In genomic region chr9:136742640-136743391, GRCh38 we compare ENCODE assay signal across 10 cellular contexts. TPM values are rescaled to one million over a fixed set of nuclear protein-coding genes. Genes with fewer than 3 reads are reported as not detected.
DNase-seq lines count a peak whose midpoint lies in the region; ATAC-seq and TF ChIP-seq lines count a peak whose summit lies in the region.
"Had no signal": no experiment of that assay in that cellular context is flagged by ENCODE, and none has a peak within 500 bp of the region (broad histone marks: within the 10 kb centered on the region; RNA-seq: fewer than 3 reads in every experiment).

LCN10 (minus strand) TSS chr9:136742940; CDS start chr9:136742903, 37 bp downstream.

- H3K4me1 ChIP-seq in SK-N-SH (ENCODE audit: control insufficient read depth in 1 of 2, insufficient read depth in 2 of 2, low read depth in 1 of 2, low read length in 1 of 2) (peaks cover 0 to 5% of the 10 kb centered on the region in 2 experiments; a peak in 1 of 4 replicates), thymus (ENCODE audit: control insufficient read depth, insufficient read depth, low read length) (peaks cover 8% of the 10 kb centered on the region)

- no peaks in the 10 kb centered on the region for H3K9me3 Mint-ChIP-seq in activated CD4-positive, alpha-beta T cell treated with anti-CD3 and anti-CD28 coated beads, Interleukin-2, amount 10 ng/mL, durations not matched to agents 24 days and 14 days

- no peak for DNase-seq in activated CD4-positive, alpha-beta T cell treated with anti-CD3 and anti-CD28 coated beads, Interleukin-2, amount 10 ng/mL, durations not matched to agents 24 days and 14 days
- DNase-seq in activated CD4-positive, alpha-beta T cell treated with anti-CD3 and anti-CD28 coated beads, Interleukin-2, amount 50 U/mL, for 1 hour = no peak
- DNase-seq in SK-N-SH (peak; percentile 80), left ventricle myocardium superior (no peak), substantia nigra (lab: John Stamatoyannopoulos, UW) (no peak), globus pallidus (ENCODE audit: low spot score) (no peak)

- H3K9me2 ChIP-seq in SK-N-SH = no peaks in the 10 kb centered on the region

- H3F3A ChIP-seq in SK-N-SH (replicated peaks; ENCODE audit: insufficient read depth) = no peaks in the 10 kb centered on the region

- peak; percentile 42 for TF ChIP-seq CTCF in SK-N-SH (IDR thresholded peaks at IDR 0.05)

- no peak within 1 kb of the TSS for H3K4me3 ChIP-seq in SK-N-SH (ENCODE audit: low read depth in 2 of 2, low read length in 1 of 2)
- no peak within 1 kb of the TSS for H3K4me3 ChIP-seq in thymus (ENCODE audit: low read length)

- no peak within 1 kb of the TSS for H3K9ac ChIP-seq in SK-N-SH

- H3K9me3 ChIP-seq in SK-N-SH (no peaks in the 10 kb centered on the region), thymus (ENCODE audit: control insufficient read depth) (no peaks in the 10 kb centered on the region)
- H3K9me3 ChIP-seq: upper lobe of left lung had no signal

- no peak within 1 kb of the TSS for H3K27ac Mint-ChIP-seq in activated CD4-positive, alpha-beta T cell treated with anti-CD3 and anti-CD28 coated beads, Interleukin-2, amount 10 ng/mL, durations not matched to agents 24 days and 14 days

- ATAC-seq in left ventricle myocardium superior = no peak
- no peak for ATAC-seq in GM21526 (IDR thresholded peaks at IDR 0.05; ENCODE audit: low FRiP score, unreplicated experiment)

- intact Hi-C loops in activated CD4-positive, alpha-beta T cell treated with anti-CD3 and anti-CD28 coated beads, Interleukin-2, amount 10 ng/mL, durations not matched to agents 24 days and 14 days (cut with micrococcal nuclease) = no loop called here
- intact Hi-C loops in left ventricle myocardium superior (cut with micrococcal nuclease) = no loop called here

- no peak within 1 kb of the TSS for H3K4me2 ChIP-seq in SK-N-SH

- H3K27ac ChIP-seq in SK-N-SH (ENCODE audit: low read depth in 2 of 2, low read length in 1 of 2) = no peak within 1 kb of the TSS
- no peak within 1 kb of the TSS for H3K27ac ChIP-seq in thymus (ENCODE audit: low read depth)
- H3K27ac ChIP-seq in substantia nigra (ENCODE audit: low read depth, low read length, poor library complexity, severe bottlenecking) = no peak within 1 kb of the TSS
- H3K27ac ChIP-seq: upper lobe of left lung had no signal

- no peaks in the 10 kb centered on the region for H3K36me3 ChIP-seq in SK-N-SH (replicated peaks in 1 of 2; ENCODE audit: control insufficient read depth in 1 of 2, insufficient read depth in 2 of 2, low read length in 1 of 2)
- H3K36me3 ChIP-seq in thymus (ENCODE audit: control insufficient read depth, insufficient read depth) = no peaks in the 10 kb centered on the region
- H3K36me3 ChIP-seq: upper lobe of left lung had no signal

- H3K79me2 ChIP-seq in SK-N-SH (ENCODE audit: insufficient read depth) = no peaks in the 10 kb centered on the region

- TF ChIP-seq EP300 in SK-N-SH (IDR thresholded peaks at IDR 0.05; ENCODE audit: borderline replicate concordance in 1 of 2, low read depth in 1 of 2, low read length in 1 of 2) = no peak

- WGBS in SK-N-SH (ENCODE audit: low lambda C conversion rate) = 63% methylated on average over 12 of the region's 23 CpGs
- WGBS in thymus = 64% methylated on average over 23 of the region's 23 CpGs

- no peak for TF ChIP-seq RAD21 in SK-N-SH (IDR thresholded peaks at IDR 0.05; ENCODE audit: low read length)

- H3K4me1 Mint-ChIP-seq in activated CD4-positive, alpha-beta T cell treated with anti-CD3 and anti-CD28 coated beads, Interleukin-2, amount 10 ng/mL, durations not matched to agents 24 days and 14 days = peaks cover 5% of the 10 kb centered on the region

- H3K27me3 Mint-ChIP-seq in activated CD4-positive, alpha-beta T cell treated with anti-CD3 and anti-CD28 coated beads, Interleukin-2, amount 10 ng/mL, durations not matched to agents 24 days and 14 days = peaks cover 7% of the 10 kb centered on the region

- no peaks in the 10 kb centered on the region for H3K36me3 Mint-ChIP-seq in activated CD4-positive, alpha-beta T cell treated with anti-CD3 and anti-CD28 coated beads, Interleukin-2, amount 10 ng/mL, durations not matched to agents 24 days and 14 days (ENCODE audit: low read depth)

- H2AFZ ChIP-seq in SK-N-SH (ENCODE audit: low read depth) = no peak within 1 kb of the TSS

- CTCF ChIA-PET in SK-N-SH (lab: Yijun Ruan, JAX) = interaction anchor here (0.6 to 4.2 kb wide), 9 partner anchors 11 to 287 kb away, joined by 3 to 34 read pairs (median 6); partner anchors contain the start of gene LCN8

- H3K4me3 Mint-ChIP-seq in activated CD4-positive, alpha-beta T cell treated with anti-CD3 and anti-CD28 coated beads, Interleukin-2, amount 10 ng/mL, durations not matched to agents 24 days and 14 days = peak within 1 kb of the TSS; percentile 60

- no peaks in the 10 kb centered on the region for H4K20me1 ChIP-seq in SK-N-SH (ENCODE audit: insufficient read depth)

- POLR2A ChIA-PET in SK-N-SH (lab: Yijun Ruan, JAX) = no interaction called here

- H3K27me3 ChIP-seq in SK-N-SH (ENCODE audit: insufficient read depth) = no peaks in the 10 kb centered on the region
- peaks cover 3% of the 10 kb centered on the region for H3K27me3 ChIP-seq in thymus (ENCODE audit: control insufficient read depth, insufficient read depth)

TF ChIP-seq in SK-N-SH, 30 proteins besides CTCF, POLR2A, EP300 and RAD21:
- TF ChIP-seq SMC3 (IDR thresholded peaks at IDR 0.05; ENCODE audit: low read depth, low read length) (no peak), RCOR1 (IDR thresholded peaks at IDR 0.05; ENCODE audit: low read length) (no peak), GABPA (IDR thresholded peaks at IDR 0.05; ENCODE audit: low read depth) (no peak), RXRA (IDR thresholded peaks at IDR 0.05; ENCODE audit: borderline replicate concordance, low read depth) (no peak), TCF12 (IDR thresholded peaks at IDR 0.05) (no peak), NRF1 (IDR thresholded peaks at IDR 0.05; ENCODE audit: low read depth, low read length) (no peak)
- TF ChIP-seq, protein P1, sequence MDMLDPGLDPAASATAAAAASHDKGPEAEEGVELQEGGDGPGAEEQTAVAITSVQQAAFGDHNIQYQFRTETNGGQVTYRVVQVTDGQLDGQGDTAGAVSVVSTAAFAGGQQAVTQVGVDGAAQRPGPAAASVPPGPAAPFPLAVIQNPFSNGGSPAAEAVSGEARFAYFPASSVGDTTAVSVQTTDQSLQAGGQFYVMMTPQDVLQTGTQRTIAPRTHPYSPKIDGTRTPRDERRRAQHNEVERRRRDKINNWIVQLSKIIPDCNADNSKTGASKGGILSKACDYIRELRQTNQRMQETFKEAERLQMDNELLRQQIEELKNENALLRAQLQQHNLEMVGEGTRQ (IDR thresholded peaks at IDR 0.05; ENCODE audit: borderline replicate concordance, low read depth, low read length) = no peak

RNA-seq across cellular contexts. Expression of gene LCN10, which starts in this region (rescaled TPM):
- 1.1 and 1.7 TPM in 2 replicates for total RNA-seq in activated CD4-positive, alpha-beta T cell treated with anti-CD3 and anti-CD28 coated beads, Interleukin-2, amount 10 ng/mL, durations not matched to agents 24 days and 14 days
- not detected in 2 replicates for polyA plus RNA-seq in SK-N-SH (2012; rRNA removed)
- polyA plus RNA-seq in SK-N-SH (2012; cell fraction: cytosol; rRNA removed) = not detected in 2 replicates
- polyA plus RNA-seq in SK-N-SH (2012; cell fraction: nucleus; rRNA removed) = not detected in 2 replicates
- 10.6 TPM for total RNA-seq in left ventricle myocardium superior
- polyA plus RNA-seq in thymus = 12.5 TPM
- total RNA-seq: RPMI7951 had no signal

Comparison
In these comparisons a context has a peak if more than half of its experiments do, and no peak if none do; other contexts are left out.
1. RNA of gene LCN10 (polyA plus RNA-seq): 12.5 TPM in thymus (single experiment); not detected in SK-N-SH; every median in the first group is over 10 times any median in the second.
2. Peak in DNase-seq in SK-N-SH; RNA of the gene not detected or under 1 TPM.